ENCODE assay signal across 21 cellular contexts in the genomic region with DNA sequence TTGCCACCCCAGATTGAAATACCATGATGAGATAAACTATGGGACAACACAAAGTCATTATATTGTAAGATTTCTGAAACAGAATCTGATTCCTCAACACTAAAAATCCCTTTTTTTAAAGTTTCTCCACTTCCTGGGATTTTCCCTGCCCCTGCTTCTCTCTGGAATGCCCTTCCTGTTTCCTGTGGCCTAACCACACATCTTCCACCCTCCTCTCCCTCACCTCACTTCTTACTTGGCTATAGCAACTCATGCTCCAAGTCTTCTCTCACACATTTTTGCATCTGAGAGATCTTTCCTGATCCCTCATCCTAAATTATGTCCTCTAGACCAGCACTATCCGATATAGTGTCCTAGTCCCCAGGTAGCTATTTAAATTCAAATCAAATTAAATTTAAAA. TPM values are rescaled to one million over a fixed set of nuclear protein-coding genes. Genes with fewer than 3 reads are reported as not detected.
"Had no signal": no experiment of that assay in that cellular context is flagged by ENCODE, and none has a peak within 500 bp of the region (broad histone marks: within the 10 kb centered on the region; RNA-seq: fewer than 3 reads in every experiment).

No MANE protein-coding gene starts in this region.

- ATAC-seq: activated CD4-positive, CD25-positive, alpha-beta regulatory T cell treated with anti-CD3 and anti-CD28 coated beads, Interleukin-2, amount 50 U/mL, for 24 hours; activated CD8-positive, alpha-beta T cell treated with anti-CD3 and anti-CD28 coated beads for 36 hours; SK-N-SH treated with all-trans-retinoic acid at 6 μM for 48 hours had no signal

- DNase-seq: activated CD4-positive, alpha-beta T cell treated with anti-CD3 and anti-CD28 coated beads for 4 hours; activated CD8-positive, alpha-beta memory T cell treated with anti-CD3 and anti-CD28 coated beads, Interleukin-2, amount 50 U/mL, for 4 hours; activated CD8-positive, alpha-beta T cell treated with anti-CD3 and anti-CD28 coated beads for 36 hours; activated naive CD4-positive, alpha-beta T cell treated with anti-CD3 and anti-CD28 coated beads, Interleukin-2, amount 50 U/mL, for 16 hours; activated naive CD8-positive, alpha-beta T cell treated with anti-CD3 and anti-CD28 coated beads, Interleukin-2, amount 10 ng/mL, durations not matched to agents 7 days and 5 days; activated T-cell treated with anti-CD3 and anti-CD28 coated beads, Interleukin-2, amount 50 U/mL, for 1 hour; adrenal gland; anterior cingulate cortex; MM.1S; NCI-H1105; NCI-H1436; NCI-H187; NCI-H2081; NCI-H510A treated with DMSO at 0.1 percent for 48 hours; NCI-H69; NK-92 treated with Interleukin-12 subunit alpha and Interleukin-12 subunit beta, amount 100 ng/mL, for 24 hours; Peyer's patch; SHP77 had no signal

- H3K4me3 ChIP-seq: adrenal gland, Peyer's patch, SJSA1 had no signal

- H3K9me3 ChIP-seq: adrenal gland, Peyer's patch, SJSA1 had no signal

- H3K27ac ChIP-seq: adrenal gland, Peyer's patch, SJSA1 had no signal

- H3K36me3 ChIP-seq: adrenal gland, Peyer's patch, SJSA1 had no signal

RNA-seq across cellular contexts. Expression of gene RELN, which starts 4.1 kb away (rescaled TPM):
- total RNA-seq: activated CD8-positive, alpha-beta T cell treated with anti-CD3 and anti-CD28 coated beads for 36 hours; activated naive CD8-positive, alpha-beta T cell treated with anti-CD3 and anti-CD28 coated beads, Interleukin-2, amount 10 ng/mL, durations not matched to agents 7 days and 5 days had no signal
